10 cellular contexts compared by ENCODE assay signal in the genomic region with DNA sequence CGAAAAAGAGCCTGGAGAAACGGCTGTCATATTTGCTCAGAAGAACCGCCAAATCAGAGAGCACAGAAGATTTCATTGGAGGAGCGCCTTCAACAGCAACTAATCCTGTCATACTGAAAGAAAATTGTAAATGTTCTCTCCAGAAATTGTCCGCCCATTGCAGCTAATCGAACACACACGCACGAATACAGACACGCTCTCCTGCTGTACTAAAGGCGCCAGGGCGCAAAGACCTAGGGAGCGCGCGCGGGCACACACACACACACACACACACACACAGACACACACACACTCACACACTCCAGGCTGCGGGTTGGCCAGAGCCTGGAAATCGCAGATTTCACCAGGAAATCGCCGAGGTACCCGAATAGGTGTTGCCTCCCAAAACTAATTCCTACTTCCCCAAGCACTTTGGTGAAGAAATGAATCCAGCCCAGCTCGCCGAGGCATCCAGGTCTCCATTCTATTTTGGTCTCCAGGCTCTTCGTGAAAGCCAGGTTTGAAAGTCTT. TPM values are rescaled to one million over a fixed set of nuclear protein-coding genes. Genes with fewer than 3 reads are reported as not detected.
DNase-seq lines count a peak whose midpoint lies in the region; ATAC-seq, FAIRE-seq and TF ChIP-seq lines count a peak whose summit lies in the region.
"Had no signal": no experiment of that assay in that cellular context is flagged by ENCODE, and none has a peak within 500 bp of the region (broad histone marks: within the 10 kb centered on the region; RNA-seq: fewer than 3 reads in every experiment).

Gene CHRM2 (plus strand): TSS at position 157 of the 510 bp plus-strand sequence. CDS start 146,214 bp downstream, outside the sequence.

- no peak within 1 kb of the TSS for H3K9ac ChIP-seq in iPS-20b (ENCODE audit: low read depth, low read length)

- TF ChIP-seq EP300 in transverse colon (IDR thresholded peaks at IDR 0.05; ENCODE audit: low read depth), result no peak

- in situ Hi-C loops in transverse colon (cut with MboI; ENCODE audit: low pct_ligation_motif_present in 1 of 4, low pct_unique_long_range_greater_than_20kb in 1 of 4, low sequenced_read_pairs in 3 of 4), result no loop called here

- WGBS in transverse colon (ENCODE audit: low coverage in 1 of 2), 2 donors, result 0 to 15% methylated on average over 2 to 23 of the region's 23 CpGs

- TF ChIP-seq CTCF in bronchial epithelial cell (IDR thresholded peaks at IDR 0.05; ENCODE audit: insufficient read depth, low read length, severe bottlenecking) (no peak), transverse colon (IDR thresholded peaks at IDR 0.05) (no peak)

- H3K27ac ChIP-seq in iPS-20b (ENCODE audit: low read length) (no peak within 1 kb of the TSS), transverse colon (peak within 1 kb of the TSS; percentile 43 to 86 (median 64))
- H3K27ac ChIP-seq: A549 had no signal

- H3K27me3 Mint-ChIP-seq in stimulated activated naive CD8-positive, alpha-beta T cell treated with anti-CD3 and anti-CD28 coated beads, Interleukin-15, amount 100 ng/mL, for 72 hours, result peaks cover 48% of the 10 kb centered on the region

- H3K4me3 ChIP-seq in bronchial epithelial cell (ENCODE audit: low read depth, low read length) (no peak within 1 kb of the TSS), iPS-20b (ENCODE audit: low read length) (peak within 1 kb of the TSS; percentile 61), transverse colon (peak within 1 kb of the TSS; percentile 33 to 49 (median 42))
- H3K4me3 ChIP-seq: A549 had no signal

- H3K4me1 ChIP-seq in iPS-20b (ENCODE audit: insufficient read depth, low read length), result no peaks in the 10 kb centered on the region; the same call in 1 of the 2 replicates
- H3K4me1 ChIP-seq in transverse colon, result peaks cover 0 to 5% (median 0%) of the 10 kb centered on the region in 4 donors
- H3K4me1 ChIP-seq: A549 had no signal

- intact Hi-C loops in transverse colon (cut with DNase I; ENCODE audit: low total_unique reads), result loop anchor here (5.0 kb wide), 1 partner anchor 139 kb away; no protein-coding TSS in a partner anchor

- FAIRE-seq in bronchial epithelial cell (lab: Jason Lieb, UNC), result peak; percentile 7
- FAIRE-seq: A549 had no signal

- H3K9me3 ChIP-seq in iPS-20b (ENCODE audit: insufficient read depth, low read depth, low read length) (no peaks in the 10 kb centered on the region), transverse colon (no peaks in the 10 kb centered on the region)
- H3K9me3 ChIP-seq: A549 had no signal

- no peak for TF ChIP-seq POLR2A in transverse colon (IDR thresholded peaks at IDR 0.05)

- DNase-seq in NCI-H2171 treated with DMSO at 0.1 percent for 48 hours (lab: John Stamatoyannopoulos, UW) (peak; percentile 7), NCI-H2171 (lab: John Stamatoyannopoulos, UW) (no peak), bronchial epithelial cell (ENCODE audit: low read depth) (no peak), transverse colon (no peak), LoVo (ENCODE audit: low spot score) (no peak), NCI-H446 treated with DMSO at 0.1 percent for 48 hours (lab: John Stamatoyannopoulos, UW) (no peak)
- DNase-seq in stimulated activated naive CD8-positive, alpha-beta T cell treated with anti-CD3 and anti-CD28 coated beads, Interleukin-15, amount 100 ng/mL, for 72 hours, result no peak
- DNase-seq: activated T-cell treated with anti-CD3 and anti-CD28 coated beads, Interleukin-2, amount 50 U/mL, for 48 hours had no signal

- no peak for ATAC-seq in stimulated activated naive CD8-positive, alpha-beta T cell treated with anti-CD3 and anti-CD28 coated beads, Interleukin-15, amount 100 ng/mL, for 72 hours

- H3K27me3 ChIP-seq in bronchial epithelial cell (ENCODE audit: control insufficient read depth, insufficient read depth, low read length), result peaks cover 18% of the 10 kb centered on the region
- H3K27me3 ChIP-seq in iPS-20b (ENCODE audit: insufficient read depth, low read length), result peaks cover 81% of the 10 kb centered on the region
- H3K27me3 ChIP-seq in transverse colon, result peaks cover 45% of the 10 kb centered on the region

- H3K4me1 Mint-ChIP-seq in stimulated activated naive CD8-positive, alpha-beta T cell treated with anti-CD3 and anti-CD28 coated beads, Interleukin-15, amount 100 ng/mL, for 72 hours, result no peaks in the 10 kb centered on the region

- H3K36me3 ChIP-seq in bronchial epithelial cell (ENCODE audit: control insufficient read depth, insufficient read depth, low read length), result no peaks in the 10 kb centered on the region
- H3K36me3 ChIP-seq in iPS-20b (ENCODE audit: insufficient read depth, low read depth, low read length), result no peaks in the 10 kb centered on the region
- no peaks in the 10 kb centered on the region for H3K36me3 ChIP-seq in transverse colon

- H3K27ac Mint-ChIP-seq in stimulated activated naive CD8-positive, alpha-beta T cell treated with anti-CD3 and anti-CD28 coated beads, Interleukin-15, amount 100 ng/mL, for 72 hours, result no peak within 1 kb of the TSS

- no peak within 1 kb of the TSS for H3K4me3 Mint-ChIP-seq in stimulated activated naive CD8-positive, alpha-beta T cell treated with anti-CD3 and anti-CD28 coated beads, Interleukin-15, amount 100 ng/mL, for 72 hours

- H3K9me3 Mint-ChIP-seq in stimulated activated naive CD8-positive, alpha-beta T cell treated with anti-CD3 and anti-CD28 coated beads, Interleukin-15, amount 100 ng/mL, for 72 hours, result no peaks in the 10 kb centered on the region

RNA-seq across cellular contexts. Expression of gene CHRM2, which starts in this region (rescaled TPM):
- total RNA-seq in bronchial epithelial cell (0.26 TPM in 1 of 2 replicates, not detected in the other), transverse colon (10 to 100 TPM in 2 of 4 donors, 1 to 10 TPM in 2; 6.6 to 29.5 (median 10.7) TPM)
